Comparison of ENCODE assay signal across 9 cellular contexts in genomic region chr17:48728232-48729231, GRCh38. TPM values are rescaled to one million over a fixed set of nuclear protein-coding genes. Genes with fewer than 3 reads are reported as not detected.
DNase-seq lines count a peak whose midpoint lies in the region; ATAC-seq and TF ChIP-seq lines count a peak whose summit lies in the region.
"Had no signal": no experiment of that assay in that cellular context is flagged by ENCODE, and none has a peak within 500 bp of the region (broad histone marks: within the 10 kb centered on the region; RNA-seq: fewer than 3 reads in every experiment).

TSS of gene HOXB13 (minus strand) at chr17:48728750. CDS start at chr17:48728593, 157 bp downstream.

- no peaks in the 10 kb centered on the region for H3K79me2 ChIP-seq in Karpas-422 (ENCODE audit: low read length)

- no peaks in the 10 kb centered on the region for H4K20me1 ChIP-seq in Karpas-422 (ENCODE audit: insufficient read depth, low read depth, low read length)

- TF ChIP-seq CTCF in spleen (IDR thresholded peaks at IDR 0.05 in 8 of 11, conservative IDR thresholded peaks at IDR 0.05 in 3 of 11): no peak

- H3K4me3 Mint-ChIP-seq in stimulated activated naive B cell treated with anti-CD40 and anti-IgM and Interleukin-4, amounts not matched to agents 10 μg/mL and 1 μg/mL and 100 μg/mL, for 72 hours: peak within 1 kb of the TSS; percentile 66 to 67

- H3K36me3 ChIP-seq in iPS-15b (ENCODE audit: control insufficient read depth, insufficient read depth, low read length) (no peaks in the 10 kb centered on the region), Karpas-422 (ENCODE audit: insufficient read depth, low read length) (no peaks in the 10 kb centered on the region), spleen (no peaks in the 10 kb centered on the region)

- H3K9ac ChIP-seq in iPS-15b (ENCODE audit: low read depth, low read length) (no peak within 1 kb of the TSS), Karpas-422 (ENCODE audit: low read length) (no peak within 1 kb of the TSS)

- intact Hi-C loops in spleen (cut with DNase I; ENCODE audit: low total_unique reads): loop anchor here (10.0 kb wide), 2 partner anchors 146 to 874 kb away; partner anchors contain the start of gene SP6

- H3K27ac ChIP-seq in Karpas-422 (ENCODE audit: low read length) (no peak within 1 kb of the TSS), spleen (no peak within 1 kb of the TSS)

- peaks cover 26 to 56% of the 10 kb centered on the region in 2 donors for H3K4me1 Mint-ChIP-seq in stimulated activated naive B cell treated with anti-CD40 and anti-IgM and Interleukin-4, amounts not matched to agents 10 μg/mL and 1 μg/mL and 100 μg/mL, for 72 hours

- no peaks in the 10 kb centered on the region for H3K9me3 ChIP-seq in iPS-15b (ENCODE audit: control insufficient read depth, insufficient read depth, low read length)
- H3K9me3 ChIP-seq in Karpas-422 (ENCODE audit: low read length): no peaks in the 10 kb centered on the region
- H3K9me3 ChIP-seq in spleen: no peaks in the 10 kb centered on the region

- WGBS in spleen, 5 donors: 4 to 8% (median 6%) methylated on average over 40 to 55 of the region's 55 CpGs

- H3K27me3 ChIP-seq in iPS-15b (ENCODE audit: control insufficient read depth, insufficient read depth, low read length) (peaks cover 100% of the 10 kb centered on the region), Karpas-422 (ENCODE audit: low read length) (no peaks in the 10 kb centered on the region), spleen (replicated peaks in 1 of 7) (peaks cover 21 to 100% (median 99%) of the 10 kb centered on the region in 7 donors)

- no peak within 1 kb of the TSS for H3K4me2 ChIP-seq in Karpas-422 (ENCODE audit: low read depth, low read length, poor library complexity, severe bottlenecking)

- H3K4me3 ChIP-seq in iPS-15b (ENCODE audit: low read depth, low read length) (peak within 1 kb of the TSS; percentile 37), Karpas-422 (ENCODE audit: low read length) (no peak within 1 kb of the TSS), spleen (peak within 1 kb of the TSS in 4 of 8 donors; percentile 7 to 52 (median 14))
- H3K4me3 ChIP-seq: lung had no signal

- H3K9me2 ChIP-seq in Karpas-422 (replicated peaks; ENCODE audit: insufficient read depth, low read length): no peaks in the 10 kb centered on the region

- no peak for ATAC-seq in stimulated activated naive B cell treated with anti-CD40 and anti-IgM and Interleukin-4, amounts not matched to agents 10 μg/mL and 1 μg/mL and 100 μg/mL, for 72 hours (replicated peaks)
- ATAC-seq in GM21526 (IDR thresholded peaks at IDR 0.05; ENCODE audit: low FRiP score, unreplicated experiment): no peak

- peaks cover 84 to 97% of the 10 kb centered on the region in 2 donors for H3K27me3 Mint-ChIP-seq in stimulated activated naive B cell treated with anti-CD40 and anti-IgM and Interleukin-4, amounts not matched to agents 10 μg/mL and 1 μg/mL and 100 μg/mL, for 72 hours

- peaks cover 0 to 5% of the 10 kb centered on the region in 2 donors for H3K36me3 Mint-ChIP-seq in stimulated activated naive B cell treated with anti-CD40 and anti-IgM and Interleukin-4, amounts not matched to agents 10 μg/mL and 1 μg/mL and 100 μg/mL, for 72 hours

- H3K27ac Mint-ChIP-seq in stimulated activated naive B cell treated with anti-CD40 and anti-IgM and Interleukin-4, amounts not matched to agents 10 μg/mL and 1 μg/mL and 100 μg/mL, for 72 hours: peak within 1 kb of the TSS; percentile 27

- DNase-seq in DMS114 treated with DMSO at 0.1 percent for 48 hours (lab: John Stamatoyannopoulos, UW; ENCODE audit: unreplicated experiment): peak; percentile 40
- peak; percentile 64 for DNase-seq in NCI-H1436 (lab: John Stamatoyannopoulos, UW)
- peak; percentile 41 for DNase-seq in activated CD4-positive, alpha-beta T cell treated with anti-CD3 and anti-CD28 coated beads, Interleukin-2, amount 50 U/mL, for 1 hour
- DNase-seq in stimulated activated naive B cell treated with anti-CD40 and anti-IgM and Interleukin-4, amounts not matched to agents 10 μg/mL and 1 μg/mL and 100 μg/mL, for 72 hours: no peak
- no peak for DNase-seq in Karpas-422
- no peak for DNase-seq in spleen

- H3K9me3 Mint-ChIP-seq in stimulated activated naive B cell treated with anti-CD40 and anti-IgM and Interleukin-4, amounts not matched to agents 10 μg/mL and 1 μg/mL and 100 μg/mL, for 72 hours: no peaks in the 10 kb centered on the region

- TF ChIP-seq POLR2A in spleen (IDR thresholded peaks at IDR 0.05): no peak

- H2AFZ ChIP-seq in Karpas-422 (ENCODE audit: low read length): no peak within 1 kb of the TSS

- no peaks in the 10 kb centered on the region for H3K4me1 ChIP-seq in iPS-15b (ENCODE audit: control insufficient read depth, insufficient read depth, low read length)
- no peaks in the 10 kb centered on the region for H3K4me1 ChIP-seq in Karpas-422 (ENCODE audit: low read length)
- H3K4me1 ChIP-seq in spleen: peaks cover 9 to 60% (median 39%) of the 10 kb centered on the region in 6 donors

RNA-seq across cellular contexts. Expression of gene HOXB13, which starts in this region (rescaled TPM):
- not detected in 2 replicates for total RNA-seq in Karpas-422 (2014; rRNA removed; shearing (Covaris generic); ENCODE audit: low replicate concordance)
- not detected for total RNA-seq in spleen
- under 1 TPM in 1 of 3 donors, not detected in 2; 0.02 TPM for polyA plus RNA-seq in spleen
- total RNA-seq: lung had no signal
- polyA plus RNA-seq: lung had no signal

Comparison
In these comparisons a context has a peak if more than half of its experiments do, and no peak if none do; other contexts are left out.
1. DNase-seq: peak in DMS114 treated with DMSO at 0.1 percent for 48 hours (single experiment), NCI-H1436 (single experiment) and activated CD4-positive, alpha-beta T cell treated with anti-CD3 and anti-CD28 coated beads, Interleukin-2, amount 50 U/mL, for 1 hour (single experiment); none in stimulated activated naive B cell treated with anti-CD40 and anti-IgM and Interleukin-4, amounts not matched to agents 10 μg/mL and 1 μg/mL and 100 μg/mL, for 72 hours (single experiment), Karpas-422 (single experiment) and spleen (single experiment).